Comparison of ENCODE assay signal across 8 cellular contexts in the genomic region with DNA sequence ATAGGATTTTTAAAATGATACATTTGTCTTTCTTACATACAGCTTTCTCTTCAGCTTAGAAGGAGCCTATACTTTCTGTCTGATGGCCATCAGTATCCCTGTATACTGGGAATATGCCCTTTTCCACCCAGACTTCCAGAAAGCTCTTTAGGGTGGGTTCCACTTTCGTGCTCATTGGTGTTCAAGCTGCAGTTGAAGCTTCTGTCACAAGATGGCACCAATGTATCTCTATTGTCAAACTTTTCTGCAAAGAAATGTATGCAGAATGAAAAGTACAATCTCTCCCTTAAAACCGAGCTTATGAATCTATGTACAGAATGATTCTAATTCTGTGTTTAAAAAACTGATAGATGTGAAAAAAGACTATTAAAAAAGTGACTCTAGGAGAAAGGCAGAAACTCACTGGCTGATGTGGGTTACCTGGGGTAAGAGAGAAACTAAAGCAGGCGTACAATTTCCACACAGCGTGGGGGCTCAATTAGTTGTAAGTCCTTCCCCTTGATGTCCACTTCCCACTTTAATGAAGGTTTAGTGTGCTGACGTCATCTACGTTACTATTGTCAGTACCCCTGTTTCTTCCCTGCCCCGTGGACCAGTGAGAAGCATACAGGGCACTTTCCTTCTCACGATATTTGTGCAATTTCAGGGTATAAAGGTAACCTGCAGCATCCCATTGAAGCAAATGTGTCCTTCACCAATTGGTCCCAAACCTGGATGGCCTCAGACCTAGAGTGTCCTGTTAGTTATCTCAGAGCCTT. TPM values are rescaled to one million over a fixed set of nuclear protein-coding genes. Genes with fewer than 3 reads are reported as not detected.
DNase-seq lines count a peak whose midpoint lies in the region; ATAC-seq and TF ChIP-seq lines count a peak whose summit lies in the region.

No MANE protein-coding gene starts in this region.

- TF ChIP-seq CTCF in AG09319 (IDR thresholded peaks at IDR 0.05; ENCODE audit: low read depth, low read length), result peak; percentile 56
- peak; percentile 64 for TF ChIP-seq CTCF in GM12873 (IDR thresholded peaks at IDR 0.05; ENCODE audit: insufficient read depth, low read depth, low read length, missing control alignments)
- TF ChIP-seq CTCF in epithelial cell of proximal tubule (conservative IDR thresholded peaks at IDR 0.05; ENCODE audit: low read depth, low read length), result peak; percentile 55
- TF ChIP-seq CTCF in retinal pigment epithelial cell (conservative IDR thresholded peaks at IDR 0.05; ENCODE audit: low read depth, low read length), result peak; percentile 40

- DNase-seq in AG09319 (ENCODE audit: extremely low read depth, low read depth), result no peak
- peak; percentile 35 for DNase-seq in OCI-M1 (lab: John Stamatoyannopoulos, UW)
- no peak for DNase-seq in epithelial cell of proximal tubule (ENCODE audit: low read depth)
- no peak for DNase-seq in retinal pigment epithelial cell (ENCODE audit: low read depth)
- DNase-seq in activated T-helper 1 cell treated with anti-CD3 and anti-CD28 coated beads, Interleukin-12 subunit alpha, Interleukin-12 subunit beta, Interleukin-2, Interleukin-4 antibody, amounts not matched to agents 30 ng/mL and 10 ng/mL and 1 ng/mL, durations not matched to agents 14 hours and 24 hours and 36 hours (ENCODE audit: low spot score), result no peak
- no peak for DNase-seq in T-helper 9 cell

- H3K36me3 Mint-ChIP-seq in activated T-helper 1 cell treated with anti-CD3 and anti-CD28 coated beads, Interleukin-12 subunit alpha, Interleukin-12 subunit beta, Interleukin-2, Interleukin-4 antibody, amounts not matched to agents 30 ng/mL and 10 ng/mL and 1 ng/mL, durations not matched to agents 14 hours and 24 hours and 36 hours (ENCODE audit: low read depth), result no peaks in the 10 kb centered on the region

- no peaks in the 10 kb centered on the region for H3K27me3 Mint-ChIP-seq in activated T-helper 1 cell treated with anti-CD3 and anti-CD28 coated beads, Interleukin-12 subunit alpha, Interleukin-12 subunit beta, Interleukin-2, Interleukin-4 antibody, amounts not matched to agents 30 ng/mL and 10 ng/mL and 1 ng/mL, durations not matched to agents 14 hours and 24 hours and 36 hours (ENCODE audit: insufficient read depth)

- H3K4me3 Mint-ChIP-seq in activated T-helper 1 cell treated with anti-CD3 and anti-CD28 coated beads, Interleukin-12 subunit alpha, Interleukin-12 subunit beta, Interleukin-2, Interleukin-4 antibody, amounts not matched to agents 30 ng/mL and 10 ng/mL and 1 ng/mL, durations not matched to agents 14 hours and 24 hours and 36 hours, result no peak overlapping the region

- ATAC-seq in HG03571 (IDR thresholded peaks at IDR 0.05; ENCODE audit: unreplicated experiment), result no peak

- intact Hi-C loops in activated T-helper 1 cell treated with anti-CD3 and anti-CD28 coated beads, Interleukin-12 subunit alpha, Interleukin-12 subunit beta, Interleukin-2, Interleukin-4 antibody, amounts not matched to agents 30 ng/mL and 10 ng/mL and 1 ng/mL, durations not matched to agents 14 hours and 24 hours and 36 hours (cut with micrococcal nuclease), result loop anchor here (2.0 kb wide), 1 partner anchor 833 kb away; no protein-coding TSS in a partner anchor

- H3K27ac Mint-ChIP-seq in activated T-helper 1 cell treated with anti-CD3 and anti-CD28 coated beads, Interleukin-12 subunit alpha, Interleukin-12 subunit beta, Interleukin-2, Interleukin-4 antibody, amounts not matched to agents 30 ng/mL and 10 ng/mL and 1 ng/mL, durations not matched to agents 14 hours and 24 hours and 36 hours, result no peak overlapping the region

- H3K4me1 Mint-ChIP-seq in activated T-helper 1 cell treated with anti-CD3 and anti-CD28 coated beads, Interleukin-12 subunit alpha, Interleukin-12 subunit beta, Interleukin-2, Interleukin-4 antibody, amounts not matched to agents 30 ng/mL and 10 ng/mL and 1 ng/mL, durations not matched to agents 14 hours and 24 hours and 36 hours (ENCODE audit: low read depth), result no peaks in the 10 kb centered on the region

- no peaks in the 10 kb centered on the region for H3K9me3 Mint-ChIP-seq in activated T-helper 1 cell treated with anti-CD3 and anti-CD28 coated beads, Interleukin-12 subunit alpha, Interleukin-12 subunit beta, Interleukin-2, Interleukin-4 antibody, amounts not matched to agents 30 ng/mL and 10 ng/mL and 1 ng/mL, durations not matched to agents 14 hours and 24 hours and 36 hours

- no peak overlapping the region for H3K4me3 ChIP-seq in epithelial cell of proximal tubule (ENCODE audit: low read depth, low read length)
- H3K4me3 ChIP-seq in retinal pigment epithelial cell (ENCODE audit: low read length), result no peak overlapping the region

RNA-seq across cellular contexts. Expression of gene TCEAL2, which starts 57.3 kb away (rescaled TPM):
- total RNA-seq in epithelial cell of proximal tubule, result 0.65 and 3.6 TPM in 2 replicates
- not detected in 2 replicates for total RNA-seq in activated T-helper 1 cell treated with anti-CD3 and anti-CD28 coated beads, Interleukin-12 subunit alpha, Interleukin-12 subunit beta, Interleukin-2, Interleukin-4 antibody, amounts not matched to agents 30 ng/mL and 10 ng/mL and 1 ng/mL, durations not matched to agents 14 hours and 24 hours and 36 hours
